ENCODE assay signal across 8 cellular contexts in the genomic region with DNA sequence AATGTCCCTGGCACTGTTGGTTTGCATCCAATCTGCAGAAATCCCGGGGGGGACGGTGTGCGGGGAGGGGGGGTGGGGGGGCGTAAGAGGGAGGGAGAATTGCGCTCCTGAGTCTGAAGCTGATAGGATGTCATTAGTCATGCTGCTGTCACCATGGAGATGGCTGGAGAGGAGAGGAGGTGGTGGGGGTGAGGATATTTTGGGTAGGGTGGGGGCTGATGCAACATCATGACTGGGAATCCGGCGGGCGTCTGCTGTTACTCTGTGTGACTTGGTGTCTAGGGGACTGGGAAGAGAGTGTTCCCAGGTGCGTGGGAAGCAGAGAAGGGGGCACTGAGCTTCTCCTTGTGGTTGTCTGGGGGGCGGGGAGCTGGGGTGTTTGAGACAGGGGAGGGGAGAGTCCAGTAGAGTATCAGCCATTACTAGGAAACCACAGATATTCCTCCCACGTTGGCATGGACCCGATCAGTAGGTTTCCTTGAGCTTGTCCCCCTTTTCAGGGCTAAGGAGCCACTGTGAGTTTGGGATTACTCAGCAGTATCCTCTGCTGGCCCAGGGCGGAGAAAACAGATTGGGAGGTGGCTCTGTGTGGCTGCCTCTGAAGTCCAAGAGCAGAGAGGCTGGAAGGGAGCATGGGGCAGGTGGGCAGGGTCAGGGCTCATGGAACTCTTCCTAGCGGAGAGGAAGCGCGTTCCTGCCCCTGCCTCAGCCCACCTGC. TPM values are rescaled to one million over a fixed set of nuclear protein-coding genes. Genes with fewer than 3 reads are reported as not detected.
DNase-seq lines count a peak whose midpoint lies in the region; ATAC-seq and TF ChIP-seq lines count a peak whose summit lies in the region.

No MANE protein-coding gene starts in this region.

- H3K27ac ChIP-seq in CD4-positive, CD25-positive, alpha-beta regulatory T cell (ENCODE audit: insufficient read depth, low read length, poor library complexity, severe bottlenecking) = no peak overlapping the region

- no peak for ATAC-seq in CD4-positive, CD25-positive, alpha-beta regulatory T cell (ENCODE audit: low read depth in 2 of 2)
- no peak for ATAC-seq in GM19455 (IDR thresholded peaks at IDR 0.05; ENCODE audit: unreplicated experiment)

- H3K4me3 Mint-ChIP-seq in CD4-positive, CD25-positive, alpha-beta regulatory T cell = peak overlapping the region in 3 of 4 donors; percentile 38 to 57 (median 39)
- peak overlapping the region; percentile 91 for H3K4me3 Mint-ChIP-seq in nephron progenitor cell

- H3K4me3 ChIP-seq in CD4-positive, CD25-positive, alpha-beta regulatory T cell (ENCODE audit: low read depth, low read length) = no peak overlapping the region
- H3K4me3 ChIP-seq in choroid plexus epithelial cell (ENCODE audit: low read depth, low read length) = peak overlapping the region; percentile 68

- no peak for DNase-seq in CD4-positive, CD25-positive, alpha-beta regulatory T cell
- DNase-seq in M059J (ENCODE audit: low read depth) (peak; percentile 75), choroid plexus epithelial cell (ENCODE audit: low read depth) (peak; percentile 49), nephron progenitor cell (no peak), posterior vena cava (ENCODE audit: low spot score) (no peak), UCSD-AML1 (lab: John Stamatoyannopoulos, UW; ENCODE audit: unreplicated experiment) (no peak), NOMO-1 (lab: John Stamatoyannopoulos, UW; ENCODE audit: unreplicated experiment in 2 of 2) (no peak)

- no peaks in the 10 kb centered on the region for H3K9me3 Mint-ChIP-seq in CD4-positive, CD25-positive, alpha-beta regulatory T cell
- H3K9me3 Mint-ChIP-seq in nephron progenitor cell = no peaks in the 10 kb centered on the region

- H3K4me1 Mint-ChIP-seq in CD4-positive, CD25-positive, alpha-beta regulatory T cell = peaks cover 1 to 78% (median 35%) of the 10 kb centered on the region in 4 donors
- H3K4me1 Mint-ChIP-seq in nephron progenitor cell = peaks cover 93% of the 10 kb centered on the region

- no peaks in the 10 kb centered on the region for H3K9me3 ChIP-seq in CD4-positive, CD25-positive, alpha-beta regulatory T cell (ENCODE audit: control insufficient read depth in 2 of 2, low read length in 2 of 2)

- peaks cover 13% of the 10 kb centered on the region for H3K36me3 Mint-ChIP-seq in CD4-positive, CD25-positive, alpha-beta regulatory T cell
- no peaks in the 10 kb centered on the region for H3K36me3 Mint-ChIP-seq in nephron progenitor cell (ENCODE audit: low read depth)

- H3K36me3 ChIP-seq in CD4-positive, CD25-positive, alpha-beta regulatory T cell (ENCODE audit: control insufficient read depth, insufficient read depth, low read length) = peaks cover 2% of the 10 kb centered on the region

- H3K4me1 ChIP-seq in CD4-positive, CD25-positive, alpha-beta regulatory T cell (ENCODE audit: control insufficient read depth, insufficient read depth, low read length, poor library complexity, severe bottlenecking) = peaks cover 29% of the 10 kb centered on the region

- no peaks in the 10 kb centered on the region for H3K27me3 ChIP-seq in CD4-positive, CD25-positive, alpha-beta regulatory T cell (ENCODE audit: control insufficient read depth, insufficient read depth, low read length)

- no peak for TF ChIP-seq CTCF in choroid plexus epithelial cell (conservative IDR thresholded peaks at IDR 0.05; ENCODE audit: low read depth, low read length)
- TF ChIP-seq CTCF in nephron progenitor cell (IDR thresholded peaks at IDR 0.05) = no peak

- H3K27ac Mint-ChIP-seq in CD4-positive, CD25-positive, alpha-beta regulatory T cell = peak overlapping the region in 2 of 3 donors; percentile 65 to 90
- peak overlapping the region; percentile 84 for H3K27ac Mint-ChIP-seq in nephron progenitor cell

- no peaks in the 10 kb centered on the region for H3K27me3 Mint-ChIP-seq in CD4-positive, CD25-positive, alpha-beta regulatory T cell
- H3K27me3 Mint-ChIP-seq in nephron progenitor cell (ENCODE audit: low read depth, poor library complexity) = peaks cover 2% of the 10 kb centered on the region

- intact Hi-C loops in posterior vena cava (cut with DNase I) = loop anchor here in 1 of 2 donors (5.0 kb wide), 1 partner anchor 124 kb away; no protein-coding TSS in a partner anchor

RNA-seq across cellular contexts. Expression of a gene that starts 18.9 kb away (rescaled TPM):
- total RNA-seq in CD4-positive, CD25-positive, alpha-beta regulatory T cell = 26.3 TPM
- under 1 TPM; 0.22 to 0.30 (median 0.26) TPM for polyA plus RNA-seq in CD4-positive, CD25-positive, alpha-beta regulatory T cell
- 2.3 and 4.4 TPM in 2 replicates for total RNA-seq in M059J (2014; rRNA removed; shearing (Covaris generic))
- total RNA-seq in posterior vena cava = 1 to 10 TPM; 6.6 to 8.5 TPM

Comparison
In these comparisons a context has a peak if more than half of its experiments do, and no peak if none do; other contexts are left out.
1. DNase-seq: peak in M059J (single experiment) and choroid plexus epithelial cell (single experiment); none in CD4-positive, CD25-positive, alpha-beta regulatory T cell (0 of 3), nephron progenitor cell (single experiment), posterior vena cava (single experiment), UCSD-AML1 (single experiment) and NOMO-1 (0 of 2).